In genomic region chr10:5813341-5814109, GRCh38 we compare ENCODE assay signal across 8 cellular contexts. TPM values are rescaled to one million over a fixed set of nuclear protein-coding genes. Genes with fewer than 3 reads are reported as not detected.
DNase-seq lines count a peak whose midpoint lies in the region; ATAC-seq, FAIRE-seq and TF ChIP-seq lines count a peak whose summit lies in the region.

Gene GDI2 (minus strand): TSS chr10:5813434. CDS start chr10:5813258, 176 bp downstream.

- DNase-seq in GM12891 (ENCODE audit: insufficient read length, low spot score) (peak; percentile 85), NCI-H1417 treated with DMSO at 0.1 percent for 48 hours (lab: John Stamatoyannopoulos, UW) (peak; percentile 77), SW 1271 (lab: John Stamatoyannopoulos, UW) (peak; percentile 50 to 90), Right ventricle myocardium inferior (ENCODE audit: missing footprints) (peak; percentile 97), ovary (peak; percentile 95 to 98 (median 97))
- peak; percentile 86 for DNase-seq in activated naive CD8-positive, alpha-beta T cell treated with anti-CD3 and anti-CD28 coated beads, Interleukin-2, amount 50 U/mL, for 16 hours (ENCODE audit: low read depth, low spot score)

- intact Hi-C loops in Right ventricle myocardium inferior (cut with DNase I) (loop anchor here (2.0 to 5.0 kb wide), 3 partner anchors 59 to 129 kb away; partner anchors contain the start of genes ANKRD16 and TASOR2), ovary (cut with DNase I) (loop anchor here in 2 of 4 donors (5.0 to 10.0 kb wide), 2 partner anchors 79 to 129 kb away; partner anchors contain the start of genes FBH1 (in 1 of the 2) and TASOR2 (in 1 of the 2))

- TF ChIP-seq EP300 in ovary (IDR thresholded peaks at IDR 0.05), result no peak

- no peaks in the 10 kb centered on the region for H3K27me3 ChIP-seq in ovary
- H3K27me3 ChIP-seq in thymus (ENCODE audit: control insufficient read depth, insufficient read depth), result no peaks in the 10 kb centered on the region

- peaks cover 6% of the 10 kb centered on the region for H3K4me1 ChIP-seq in ovary (ENCODE audit: insufficient read depth)
- peaks cover 7% of the 10 kb centered on the region for H3K4me1 ChIP-seq in thymus (ENCODE audit: control insufficient read depth, insufficient read depth, low read length)

- H3K27ac ChIP-seq in ovary, result peak within 1 kb of the TSS; percentile 75 to 94
- peak within 1 kb of the TSS; percentile 99 for H3K27ac ChIP-seq in thymus (ENCODE audit: low read depth)

- TF ChIP-seq POLR2A in GM12891 (IDR thresholded peaks at IDR 0.05; ENCODE audit: low read depth, low read length) (peak; percentile 93), ovary (IDR thresholded peaks at IDR 0.05) (peak; percentile 74)

- peak; percentile 95 for FAIRE-seq in GM12891 (lab: Jason Lieb, UNC)

- H3K9me3 ChIP-seq in ovary, result no peaks in the 10 kb centered on the region
- H3K9me3 ChIP-seq in thymus (ENCODE audit: control insufficient read depth), result no peaks in the 10 kb centered on the region

- peak within 1 kb of the TSS; percentile 99 for H3K4me3 ChIP-seq in ovary
- H3K4me3 ChIP-seq in thymus (ENCODE audit: low read length), result peak within 1 kb of the TSS; percentile 67

- TF ChIP-seq CTCF in ovary (IDR thresholded peaks at IDR 0.05), result peak in 2 of 3 donors; percentile 11 to 20

- WGBS in ovary, 3 donors, result 0 to 1% (median 0%) methylated on average over 45 to 77 of the region's 77 CpGs
- under 1% methylated on average over 77 of the region's 77 CpGs for WGBS in thymus

- no peaks in the 10 kb centered on the region for H3K36me3 ChIP-seq in ovary
- H3K36me3 ChIP-seq in thymus (ENCODE audit: control insufficient read depth, insufficient read depth), result no peaks in the 10 kb centered on the region

- ATAC-seq in HG02798 (IDR thresholded peaks at IDR 0.05; ENCODE audit: poor library complexity, unreplicated experiment), result peak; percentile 87
- ATAC-seq in Right ventricle myocardium inferior, result peak; percentile 99

TF ChIP-seq in GM12891, 5 proteins besides CTCF, POLR2A, EP300 and RAD21:
- peak; percentile 90 for TF ChIP-seq TAF1 (IDR thresholded peaks at IDR 0.05; ENCODE audit: low read depth, low read length)
- TF ChIP-seq SPI1 (IDR thresholded peaks at IDR 0.05; ENCODE audit: low read depth, low read length), result peak; percentile 48
- TF ChIP-seq PAX5 (IDR thresholded peaks at IDR 0.05; ENCODE audit: insufficient read depth, low read length, severe bottlenecking), result peak; percentile 8
- TF ChIP-seq POU2F2 (IDR thresholded peaks at IDR 0.05; ENCODE audit: low read depth, low read length), result peak; percentile 16; the same call in 1 of the 2 replicates
- TF ChIP-seq POLR2AphosphoS5 (IDR thresholded peaks at IDR 0.05; ENCODE audit: low read depth, low read length), result peak; percentile 96
TF ChIP-seq in GM12891: peak in this region for 5.

RNA-seq across cellular contexts. Expression of gene GDI2, which starts in this region (rescaled TPM):
- polyA plus RNA-seq in GM12891 (2012; ENCODE audit: low read depth, missing spikeins), result 187 TPM
- 101 TPM for total RNA-seq in Right ventricle myocardium inferior
- 100 to 1,000 TPM; 148 to 198 (median 177) TPM for total RNA-seq in ovary
- 100 to 1,000 TPM; 111 to 269 TPM for polyA plus RNA-seq in ovary
- polyA plus RNA-seq in thymus, result 139 TPM

Comparison
In these comparisons a context has a peak if more than half of its experiments do, and no peak if none do; other contexts are left out.
1. Peak in every context shown above with its lines: DNase-seq, ATAC-seq, H3K4me3 ChIP-seq and H3K27ac ChIP-seq.